25 cellular contexts compared by ENCODE assay signal in genomic region chr22:26601726-26602125, GRCh38. TPM values are rescaled to one million over a fixed set of nuclear protein-coding genes. Genes with fewer than 3 reads are reported as not detected.
"Had no signal": no experiment of that assay in that cellular context is flagged by ENCODE, and none has a peak within 500 bp of the region (broad histone marks: within the 10 kb centered on the region; RNA-seq: fewer than 3 reads in every experiment).

No MANE protein-coding gene starts in this region.

- H3K27me3 ChIP-seq: colonic mucosa, heart right ventricle, ovary, right atrium auricular region, suprapubic skin, thyroid gland had no signal

- ATAC-seq: heart right ventricle; left cardiac atrium; left ventricle myocardium superior; stimulated activated naive CD8-positive, alpha-beta T cell treated with anti-CD3 and anti-CD28 coated beads, Interleukin-15, Interleukin-2, amounts not matched to agents 100 U/mL and 50 U/mL, for 24 hours had no signal

- H3K4me1 ChIP-seq: colonic mucosa, heart right ventricle, right atrium auricular region, sigmoid colon, suprapubic skin, thyroid gland had no signal

- H3K9me3 ChIP-seq: colonic mucosa, heart right ventricle, ovary, right atrium auricular region, sigmoid colon, suprapubic skin, thyroid gland had no signal

- H3K4me3 ChIP-seq: colonic mucosa, heart right ventricle, lung, ovary, right atrium auricular region, sigmoid colon, skin epidermis, suprapubic skin, thyroid gland had no signal

- DNase-seq: cerebellar nuclear complex; colonic mucosa; dermis blood vessel endothelial cell; erythroblast; heart right ventricle; hypothalamus; islet precursor cell; left cardiac atrium; left ventricle myocardium superior; mesenchymal stem cell; naive B cell; nucleus accumbens; ovary; sigmoid colon; stimulated activated CD4-positive, alpha-beta T cell treated with anti-CD3 and anti-CD28 coated beads, Interleukin-12 subunit alpha, Interleukin-12 subunit beta, amount 100 ng/mL, for 4 hours; stimulated activated naive CD8-positive, alpha-beta T cell treated with anti-CD3 and anti-CD28 coated beads, Interleukin-15, Interleukin-2, amounts not matched to agents 100 U/mL and 50 U/mL, for 24 hours; thyroid gland had no signal

- H3K36me3 ChIP-seq: colonic mucosa, heart right ventricle, ovary, right atrium auricular region, sigmoid colon, suprapubic skin, thyroid gland had no signal

- H3K27ac ChIP-seq: colonic mucosa, heart right ventricle, ovary, right atrium auricular region, sigmoid colon, skin epidermis, suprapubic skin, thyroid gland had no signal

RNA-seq across cellular contexts. Expression of gene CRYBB1, which starts 16.1 kb away (rescaled TPM):
- total RNA-seq: dermis blood vessel endothelial cell, endothelial cell of umbilical vein, suprapubic skin had no signal
- polyA plus RNA-seq: endothelial cell of umbilical vein, neural cell had no signal

RNA-seq across cellular contexts. Expression of gene CRYBA4, which starts 20.0 kb away (rescaled TPM):
- total RNA-seq: dermis blood vessel endothelial cell, endothelial cell of umbilical vein, frontal cortex, left cardiac atrium, left ventricle myocardium superior, lung, posterior vena cava, right atrium auricular region, sigmoid colon, suprapubic skin, thyroid gland had no signal
- polyA plus RNA-seq: endothelial cell of umbilical vein, heart right ventricle, neural cell, ovary, sigmoid colon had no signal
